ENCODE assay signal across 9 cellular contexts in the genomic region with DNA sequence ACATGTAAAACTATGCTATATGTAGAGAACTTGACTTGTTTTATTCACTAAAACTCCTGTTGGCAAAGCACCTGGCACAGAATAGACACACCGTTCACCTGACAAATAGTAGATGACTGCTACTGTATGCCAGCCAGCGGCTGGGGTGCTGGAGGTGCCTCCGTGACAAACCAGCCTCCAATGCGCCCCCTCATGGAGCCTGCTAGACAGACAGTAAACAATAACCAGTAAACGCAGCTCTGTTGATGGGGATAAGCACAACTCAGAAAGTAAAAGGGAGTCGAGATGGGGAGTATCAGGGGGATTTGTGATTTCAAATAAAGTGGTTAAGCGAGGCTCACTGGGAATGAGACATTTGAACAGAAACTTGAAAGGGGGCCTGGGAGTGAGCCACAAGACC.
DNase-seq lines count a peak whose midpoint lies in the region; ATAC-seq and TF ChIP-seq lines count a peak whose summit lies in the region.
"Had no signal": no experiment of that assay in that cellular context is flagged by ENCODE, and none has a peak within 500 bp of the region (broad histone marks: within the 10 kb centered on the region; RNA-seq: fewer than 3 reads in every experiment).

No MANE protein-coding gene starts in this region.

- POLR2A ChIA-PET in PC-3 (lab: Charles Lee; ENCODE audit: unreplicated experiment): no interaction called here

- H3K27me3 Mint-ChIP-seq in stimulated activated naive CD8-positive, alpha-beta T cell treated with anti-CD3 and anti-CD28 coated beads, Interleukin-15, amount 100 ng/mL, for 72 hours: no peaks in the 10 kb centered on the region

- no peaks in the 10 kb centered on the region for H4K20me1 ChIP-seq in PC-3 (ENCODE audit: low read length)

- H3F3A ChIP-seq in PC-3 (ENCODE audit: low read length, unreplicated experiment): no peaks in the 10 kb centered on the region

- intact Hi-C loops in PC-3 (cut with micrococcal nuclease): loop anchor here (2.0 kb wide), 1 partner anchor 142 kb away; no protein-coding TSS in a partner anchor

- no TSS peak for BruUV-seq in PC-3 (replicated peaks; lab: Mats Ljungman, UMichigan)

- CTCF ChIA-PET in PC-3 (lab: Charles Lee): no interaction called here

- H3K9me2 ChIP-seq in PC-3 (replicated peaks; ENCODE audit: low read length): no peaks in the 10 kb centered on the region

- no peaks in the 10 kb centered on the region for H3K36me3 ChIP-seq in PC-3 (ENCODE audit: low read depth, low read length)
- no peaks in the 10 kb centered on the region for H3K36me3 ChIP-seq in effector memory CD4-positive, alpha-beta T cell (ENCODE audit: control insufficient read depth, insufficient read depth, low read length)
- H3K36me3 ChIP-seq: SJSA1 had no signal

- no peaks in the 10 kb centered on the region for H3K9me3 Mint-ChIP-seq in stimulated activated naive CD8-positive, alpha-beta T cell treated with anti-CD3 and anti-CD28 coated beads, Interleukin-15, amount 100 ng/mL, for 72 hours

- H3K27me3 ChIP-seq in PC-3 (ENCODE audit: low read length): no peaks in the 10 kb centered on the region
- no peaks in the 10 kb centered on the region for H3K27me3 ChIP-seq in effector memory CD4-positive, alpha-beta T cell (replicated peaks; ENCODE audit: control insufficient read depth, insufficient read depth, low read length, poor library complexity, severe bottlenecking)
- H3K27me3 ChIP-seq: SJSA1 had no signal

- no peak overlapping the region for H3K4me2 ChIP-seq in PC-3 (ENCODE audit: low read length)

- no peak overlapping the region for H2AFZ ChIP-seq in PC-3 (ENCODE audit: low read length)

- no peak overlapping the region for H3K27ac ChIP-seq in PC-3 (ENCODE audit: low read length)
- no peak overlapping the region for H3K27ac ChIP-seq in effector memory CD4-positive, alpha-beta T cell (ENCODE audit: insufficient read depth, low read length, poor library complexity, severe bottlenecking)
- H3K27ac ChIP-seq: SJSA1 had no signal

- peak; percentile 72 for TF ChIP-seq CTCF in PC-3 (conservative IDR thresholded peaks at IDR 0.05; ENCODE audit: low read depth, low read length)
- peak; percentile 47 for TF ChIP-seq CTCF in fibroblast of pulmonary artery (IDR thresholded peaks at IDR 0.05; ENCODE audit: low read length, missing control alignments)

- no peaks in the 10 kb centered on the region for H3K4me1 ChIP-seq in PC-3 (ENCODE audit: insufficient read depth, low read length)
- no peaks in the 10 kb centered on the region for H3K4me1 ChIP-seq in effector memory CD4-positive, alpha-beta T cell (ENCODE audit: control insufficient read depth, insufficient read depth, low read length, poor library complexity, severe bottlenecking)
- H3K4me1 ChIP-seq: SJSA1 had no signal

- peaks cover 40% of the 10 kb centered on the region for H3K4me1 Mint-ChIP-seq in stimulated activated naive CD8-positive, alpha-beta T cell treated with anti-CD3 and anti-CD28 coated beads, Interleukin-15, amount 100 ng/mL, for 72 hours

- H3K79me2 ChIP-seq in PC-3 (ENCODE audit: low read length): no peaks in the 10 kb centered on the region

- no peaks in the 10 kb centered on the region for H3K9me3 ChIP-seq in PC-3 (ENCODE audit: low read length)
- no peaks in the 10 kb centered on the region for H3K9me3 ChIP-seq in effector memory CD4-positive, alpha-beta T cell (ENCODE audit: control insufficient read depth, low read length)
- H3K9me3 ChIP-seq: SJSA1 had no signal

- no peak overlapping the region for H3K4me3 ChIP-seq in PC-3 (ENCODE audit: low read length)
- no peak overlapping the region for H3K4me3 ChIP-seq in fibroblast of pulmonary artery (replicated peaks; ENCODE audit: low read depth, low read length)
- no peak overlapping the region for H3K4me3 ChIP-seq in effector memory CD4-positive, alpha-beta T cell (ENCODE audit: insufficient read depth, low read depth, low read length, poor library complexity, severe bottlenecking)
- H3K4me3 ChIP-seq: SJSA1 had no signal

- peak; percentile 18 for DNase-seq in stimulated activated naive CD8-positive, alpha-beta T cell treated with anti-CD3 and anti-CD28 coated beads, Interleukin-15, Interleukin-2, amounts not matched to agents 100 U/mL and 50 U/mL, for 24 hours
- no peak for DNase-seq in stimulated activated naive CD8-positive, alpha-beta T cell treated with anti-CD3 and anti-CD28 coated beads, Interleukin-15, amount 100 ng/mL, for 72 hours
- DNase-seq in PC-3 (peak; percentile 52), fibroblast of pulmonary artery (ENCODE audit: low read depth) (peak; percentile 28), NCI-H1930 (lab: John Stamatoyannopoulos, UW) (no peak)
- DNase-seq in effector memory CD4-positive, alpha-beta T cell: no peak

- no peak overlapping the region for H3K4me3 Mint-ChIP-seq in stimulated activated naive CD8-positive, alpha-beta T cell treated with anti-CD3 and anti-CD28 coated beads, Interleukin-15, amount 100 ng/mL, for 72 hours

- H3K27ac Mint-ChIP-seq in stimulated activated naive CD8-positive, alpha-beta T cell treated with anti-CD3 and anti-CD28 coated beads, Interleukin-15, amount 100 ng/mL, for 72 hours: peak overlapping the region in 1 of 2 donors; percentile 61

- no peak for ATAC-seq in stimulated activated naive CD8-positive, alpha-beta T cell treated with anti-CD3 and anti-CD28 coated beads, Interleukin-15, Interleukin-2, amounts not matched to agents 100 U/mL and 50 U/mL, for 24 hours
- ATAC-seq in stimulated activated naive CD8-positive, alpha-beta T cell treated with anti-CD3 and anti-CD28 coated beads, Interleukin-15, amount 100 ng/mL, for 72 hours: no peak
- ATAC-seq in PC-3: peak; percentile 52; the same call in 1 of the 2 replicates
- no peak for ATAC-seq in GM18498 (IDR thresholded peaks at IDR 0.05; ENCODE audit: unreplicated experiment)
- no peak for ATAC-seq in GM19467 (IDR thresholded peaks at IDR 0.05; ENCODE audit: unreplicated experiment)

- H3K9ac ChIP-seq in PC-3 (ENCODE audit: low read length): no peak overlapping the region

Comparison
In these comparisons a context has a peak if more than half of its experiments do, and no peak if none do; other contexts are left out.
1. DNase-seq: peak in stimulated activated naive CD8-positive, alpha-beta T cell treated with anti-CD3 and anti-CD28 coated beads, Interleukin-15, Interleukin-2, amounts not matched to agents 100 U/mL and 50 U/mL, for 24 hours (single experiment), PC-3 (single experiment) and fibroblast of pulmonary artery (single experiment); none in stimulated activated naive CD8-positive, alpha-beta T cell treated with anti-CD3 and anti-CD28 coated beads, Interleukin-15, amount 100 ng/mL, for 72 hours (0 of 2), NCI-H1930 (0 of 2) and effector memory CD4-positive, alpha-beta T cell (0 of 3).